ENCODE assay signal across 2 cellular contexts in genomic region chr16:85083051-85083639, GRCh38.
TF ChIP-seq lines count a peak whose summit lies in the region.

No MANE protein-coding gene starts in this region.

TF ChIP-seq in H1, 55 proteins besides CTCF, POLR2A, EP300 and RAD21 (continues in another document):
- TF ChIP-seq YY1 (IDR thresholded peaks at IDR 0.05; ENCODE audit: low read depth, low read length), result no peak
- no peak for TF ChIP-seq CTBP2 (IDR thresholded peaks at IDR 0.05; ENCODE audit: borderline replicate concordance, insufficient read depth, insufficient read length, low read length)
- TF ChIP-seq SP1 (IDR thresholded peaks at IDR 0.05; ENCODE audit: low read depth, low read length), result peak; percentile 39; the same call in 1 of the 2 replicates
- TF ChIP-seq PHF8 (conservative IDR thresholded peaks at IDR 0.05; ENCODE audit: low read depth, low read length), result no peak
- no peak for TF ChIP-seq SP4 (IDR thresholded peaks at IDR 0.05; ENCODE audit: low read length)
- peak in 1 of 2 experiments; percentile 10; a peak in 1 of 4 replicates for TF ChIP-seq SIN3A (conservative IDR thresholded peaks at IDR 0.05 in 1 of 2, IDR thresholded peaks at IDR 0.05 in 1 of 2; ENCODE audit: low read depth in 1 of 2, low read length in 2 of 2)
- no peak for TF ChIP-seq BRCA1 (IDR thresholded peaks at IDR 0.05; ENCODE audit: low read depth, low read length)
- no peak for TF ChIP-seq RNF2 (IDR thresholded peaks at IDR 0.05; ENCODE audit: borderline replicate concordance, low read depth, low read length, missing control alignments, poor library complexity, severe bottlenecking)
- TF ChIP-seq GTF2F1 (IDR thresholded peaks at IDR 0.05; ENCODE audit: borderline replicate concordance, low read depth, low read length), result no peak
- no peak for TF ChIP-seq KDM1A (IDR thresholded peaks at IDR 0.05; ENCODE audit: borderline replicate concordance, low read length)
- no peak for TF ChIP-seq KDM5A (IDR thresholded peaks at IDR 0.05; ENCODE audit: low read length)
- peak; percentile 27; the same call in 1 of the 2 replicates for TF ChIP-seq TBP (IDR thresholded peaks at IDR 0.05; ENCODE audit: low read depth, low read length)
- peak; percentile 70; the same call in 1 of the 2 replicates for TF ChIP-seq TCF12 (IDR thresholded peaks at IDR 0.05; ENCODE audit: low read depth, low read length)
- TF ChIP-seq TAF1 (IDR thresholded peaks at IDR 0.05; ENCODE audit: low read depth, low read length), result no peak
- TF ChIP-seq NANOG (IDR thresholded peaks at IDR 0.05; ENCODE audit: insufficient read depth, low read depth, low read length, poor library complexity, severe bottlenecking), result peak; percentile 95
- TF ChIP-seq BCL11A (IDR thresholded peaks at IDR 0.05; ENCODE audit: low read depth in 2 of 2, low read length in 2 of 2), result peak in 1 of 2 experiments; percentile 80
- no peak for TF ChIP-seq CBX8 (IDR thresholded peaks at IDR 0.05; ENCODE audit: borderline replicate concordance, low read depth, low read length)
- TF ChIP-seq CEBPB (IDR thresholded peaks at IDR 0.05; ENCODE audit: low read depth, low read length), result no peak
- no peak for TF ChIP-seq TEAD4 (IDR thresholded peaks at IDR 0.05; ENCODE audit: low read depth, low read length)
- no peak for TF ChIP-seq EGR1 (IDR thresholded peaks at IDR 0.05; ENCODE audit: borderline replicate concordance, low read depth, low read length)
- no peak for TF ChIP-seq SRF (IDR thresholded peaks at IDR 0.05; ENCODE audit: low read depth, low read length)
- TF ChIP-seq FOSL1 (IDR thresholded peaks at IDR 0.05; ENCODE audit: insufficient read depth, low read depth, low read length), result no peak
- TF ChIP-seq CHD2 (IDR thresholded peaks at IDR 0.05; ENCODE audit: low read length), result 0 out of 2 replicates have a peak, but pooled peaks have one; percentile 11
- TF ChIP-seq SUZ12 (IDR thresholded peaks at IDR 0.05; ENCODE audit: low read length), result 0 out of 2 replicates have a peak, but pooled peaks have one; percentile 21
- no peak for TF ChIP-seq JUN (IDR thresholded peaks at IDR 0.05; ENCODE audit: low read depth, low read length)
- TF ChIP-seq KDM4A (IDR thresholded peaks at IDR 0.05; ENCODE audit: low read depth, low read length, severe bottlenecking), result no peak
- peak; percentile 95 for TF ChIP-seq POU5F1 (IDR thresholded peaks at IDR 0.05; ENCODE audit: low read depth, low read length)
- no peak; the same call in 1 of the 2 replicates for TF ChIP-seq JUND (IDR thresholded peaks at IDR 0.05; ENCODE audit: low read length)
- TF ChIP-seq GABPA (IDR thresholded peaks at IDR 0.05; ENCODE audit: borderline replicate concordance, insufficient read depth, low read length), result no peak
- TF ChIP-seq TAF7 (optimal IDR thresholded peaks at IDR 0.05; ENCODE audit: borderline replicate concordance, low read depth, low read length), result no peak
- TF ChIP-seq HDAC6 (IDR thresholded peaks at IDR 0.05; ENCODE audit: low read depth, low read length), result no peak
- TF ChIP-seq SIRT6 (IDR thresholded peaks at IDR 0.05; ENCODE audit: low read length), result no peak
- TF ChIP-seq, protein P1, sequence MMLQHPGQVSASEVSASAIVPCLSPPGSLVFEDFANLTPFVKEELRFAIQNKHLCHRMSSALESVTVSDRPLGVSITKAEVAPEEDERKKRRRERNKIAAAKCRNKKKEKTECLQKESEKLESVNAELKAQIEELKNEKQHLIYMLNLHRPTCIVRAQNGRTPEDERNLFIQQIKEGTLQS (IDR thresholded peaks at IDR 0.05; ENCODE audit: insufficient read depth, low read depth, low read length), result no peak
- no peak for TF ChIP-seq RBBP5 (IDR thresholded peaks at IDR 0.05; ENCODE audit: borderline replicate concordance, low read depth, low read length)
- peak; percentile 35; the same call in 1 of the 2 replicates for TF ChIP-seq POLR2AphosphoS5 (IDR thresholded peaks at IDR 0.05; ENCODE audit: low read depth, low read length)
- no peak for TF ChIP-seq SIX5 (IDR thresholded peaks at IDR 0.05; ENCODE audit: low read depth, low read length)
- TF ChIP-seq ASH2L (IDR thresholded peaks at IDR 0.05; ENCODE audit: low read length), result peak; percentile 68
- TF ChIP-seq HDAC2 (IDR thresholded peaks at IDR 0.05; ENCODE audit: borderline replicate concordance in 1 of 2, low read depth in 2 of 2, low read length in 2 of 2), result peak; percentile 79 to 95
- TF ChIP-seq RFX5 (IDR thresholded peaks at IDR 0.05; ENCODE audit: borderline replicate concordance, low read depth, low read length), result no peak
- TF ChIP-seq SAP30 (IDR thresholded peaks at IDR 0.05; ENCODE audit: insufficient read depth, insufficient replicate concordance, low read length), result no peak
- no peak for TF ChIP-seq CBX5 (IDR thresholded peaks at IDR 0.05; ENCODE audit: low read depth, low read length)
- TF ChIP-seq, protein P2, sequence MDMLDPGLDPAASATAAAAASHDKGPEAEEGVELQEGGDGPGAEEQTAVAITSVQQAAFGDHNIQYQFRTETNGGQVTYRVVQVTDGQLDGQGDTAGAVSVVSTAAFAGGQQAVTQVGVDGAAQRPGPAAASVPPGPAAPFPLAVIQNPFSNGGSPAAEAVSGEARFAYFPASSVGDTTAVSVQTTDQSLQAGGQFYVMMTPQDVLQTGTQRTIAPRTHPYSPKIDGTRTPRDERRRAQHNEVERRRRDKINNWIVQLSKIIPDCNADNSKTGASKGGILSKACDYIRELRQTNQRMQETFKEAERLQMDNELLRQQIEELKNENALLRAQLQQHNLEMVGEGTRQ (IDR thresholded peaks at IDR 0.05; ENCODE audit: low read length), result no peak
- peak; percentile 55 for TF ChIP-seq BACH1 (IDR thresholded peaks at IDR 0.05; ENCODE audit: low read length)
- TF ChIP-seq RXRA (IDR thresholded peaks at IDR 0.05; ENCODE audit: insufficient read depth, low read depth, low read length), result no peak
- TF ChIP-seq MAFK (IDR thresholded peaks at IDR 0.05; ENCODE audit: low read depth, low read length), result no peak
- TF ChIP-seq NRF1 (IDR thresholded peaks at IDR 0.05; ENCODE audit: low read depth, low read length), result no peak
- TF ChIP-seq MAX (IDR thresholded peaks at IDR 0.05), result no peak
- TF ChIP-seq SP2 (IDR thresholded peaks at IDR 0.05; ENCODE audit: low read length), result no peak

TF ChIP-seq in SK-N-SH treated with all-trans-retinoic acid at 6 μM for 48 hours, 23 proteins besides CTCF, POLR2A, EP300 and RAD21:
- no peak for TF ChIP-seq ZFP30 (CRISPR knock-in tag; IDR thresholded peaks at IDR 0.05)
- no peak for TF ChIP-seq BACH2 (CRISPR knock-in tag; IDR thresholded peaks at IDR 0.05; ENCODE audit: borderline replicate concordance)
- TF ChIP-seq, protein P3, sequence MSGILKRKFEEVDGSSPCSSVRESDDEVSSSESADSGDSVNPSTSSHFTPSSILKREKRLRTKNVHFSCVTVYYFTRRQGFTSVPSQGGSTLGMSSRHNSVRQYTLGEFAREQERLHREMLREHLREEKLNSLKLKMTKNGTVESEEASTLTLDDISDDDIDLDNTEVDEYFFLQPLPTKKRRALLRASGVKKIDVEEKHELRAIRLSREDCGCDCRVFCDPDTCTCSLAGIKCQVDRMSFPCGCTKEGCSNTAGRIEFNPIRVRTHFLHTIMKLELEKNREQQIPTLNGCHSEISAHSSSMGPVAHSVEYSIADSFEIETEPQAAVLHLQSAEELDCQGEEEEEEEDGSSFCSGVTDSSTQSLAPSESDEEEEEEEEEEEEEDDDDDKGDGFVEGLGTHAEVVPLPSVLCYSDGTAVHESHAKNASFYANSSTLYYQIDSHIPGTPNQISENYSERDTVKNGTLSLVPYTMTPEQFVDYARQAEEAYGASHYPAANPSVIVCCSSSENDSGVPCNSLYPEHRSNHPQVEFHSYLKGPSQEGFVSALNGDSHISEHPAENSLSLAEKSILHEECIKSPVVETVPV (CRISPR knock-in tag; IDR thresholded peaks at IDR 0.05), result no peak
- TF ChIP-seq ESRRG (CRISPR knock-in tag; IDR thresholded peaks at IDR 0.05), result no peak
- TF ChIP-seq, protein P4, sequence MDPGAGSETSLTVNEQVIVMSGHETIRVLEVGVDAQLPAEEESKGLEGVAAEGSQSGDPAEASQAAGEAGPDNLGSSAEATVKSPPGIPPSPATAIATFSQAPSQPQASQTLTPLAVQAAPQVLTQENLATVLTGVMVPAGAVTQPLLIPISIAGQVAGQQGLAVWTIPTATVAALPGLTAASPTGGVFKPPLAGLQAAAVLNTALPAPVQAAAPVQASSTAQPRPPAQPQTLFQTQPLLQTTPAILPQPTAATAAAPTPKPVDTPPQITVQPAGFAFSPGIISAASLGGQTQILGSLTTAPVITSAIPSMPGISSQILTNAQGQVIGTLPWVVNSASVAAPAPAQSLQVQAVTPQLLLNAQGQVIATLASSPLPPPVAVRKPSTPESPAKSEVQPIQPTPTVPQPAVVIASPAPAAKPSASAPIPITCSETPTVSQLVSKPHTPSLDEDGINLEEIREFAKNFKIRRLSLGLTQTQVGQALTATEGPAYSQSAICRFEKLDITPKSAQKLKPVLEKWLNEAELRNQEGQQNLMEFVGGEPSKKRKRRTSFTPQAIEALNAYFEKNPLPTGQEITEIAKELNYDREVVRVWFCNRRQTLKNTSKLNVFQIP (CRISPR knock-in tag; IDR thresholded peaks at IDR 0.05; ENCODE audit: borderline replicate concordance, low read depth), result no peak
- TF ChIP-seq PPARA (CRISPR knock-in tag; IDR thresholded peaks at IDR 0.05; ENCODE audit: borderline replicate concordance), result no peak
- TF ChIP-seq OSR1 (CRISPR knock-in tag; IDR thresholded peaks at IDR 0.05), result no peak
- no peak for TF ChIP-seq CSDC2 (CRISPR knock-in tag; IDR thresholded peaks at IDR 0.05)
- no peak for TF ChIP-seq GLIS3 (CRISPR knock-in tag; IDR thresholded peaks at IDR 0.05)
